8 cellular contexts compared by ENCODE assay signal in the genomic region with DNA sequence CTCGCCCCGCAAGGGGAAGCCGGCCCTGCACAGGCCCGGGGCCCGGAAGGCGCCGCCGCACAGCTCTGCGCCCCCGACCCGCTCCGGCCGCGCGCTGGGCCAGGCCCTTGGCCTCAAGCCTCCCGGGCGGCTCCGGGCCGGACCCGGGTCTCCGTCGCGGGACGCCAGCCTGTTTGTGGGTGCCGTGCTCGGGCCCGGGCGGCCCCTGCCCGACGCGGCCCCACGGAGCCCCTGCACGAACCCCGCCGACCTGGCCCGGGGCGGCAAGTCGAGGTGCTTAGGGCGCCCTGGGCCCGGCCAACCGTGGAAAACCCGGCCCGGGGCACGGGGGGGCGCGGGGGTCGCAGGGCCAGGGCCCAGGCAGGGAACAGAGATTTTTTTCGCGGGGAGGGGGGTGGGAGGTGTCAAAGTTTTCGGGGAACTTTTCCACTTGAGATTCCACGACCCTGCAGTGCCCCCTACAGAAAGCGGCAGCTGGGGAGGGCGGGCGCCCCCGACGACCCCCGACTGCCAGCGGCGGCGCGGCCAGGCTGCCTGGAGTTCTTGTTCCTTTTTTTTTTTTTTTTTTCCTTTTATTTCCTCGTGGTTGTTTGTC. TPM values are rescaled to one million over a fixed set of nuclear protein-coding genes. Genes with fewer than 3 reads are reported as not detected.
DNase-seq lines count a peak whose midpoint lies in the region; ATAC-seq and TF ChIP-seq lines count a peak whose summit lies in the region.

No MANE protein-coding gene starts in this region.

- peak overlapping the region; percentile 95 for H3K4me3 ChIP-seq in GM12864 (ENCODE audit: low read depth, low read length)
- no peak overlapping the region for H3K4me3 ChIP-seq in endocrine pancreas (ENCODE audit: control insufficient read depth, insufficient read depth, low read length)
- peak overlapping the region; percentile 92 for H3K4me3 ChIP-seq in urinary bladder (ENCODE audit: low read depth, low read length)

- H3K36me3 Mint-ChIP-seq in naive B cell: no peaks in the 10 kb centered on the region

- H3K27me3 ChIP-seq in endocrine pancreas (ENCODE audit: control insufficient read depth, insufficient read depth, low read length): no peaks in the 10 kb centered on the region

- no peaks in the 10 kb centered on the region for H3K9me3 ChIP-seq in endocrine pancreas (ENCODE audit: control insufficient read depth, low read length)

- peaks cover 22 to 24% (median 23%) of the 10 kb centered on the region in 3 donors for H3K4me1 Mint-ChIP-seq in naive B cell

- no peak for DNase-seq in GM12864 (ENCODE audit: low read depth)
- peak; percentile 47 for DNase-seq in activated CD4-positive, alpha-beta T cell treated with anti-CD3 and anti-CD28 coated beads, Interleukin-2, amount 50 U/mL, for 1 hour
- peak; percentile 42 for DNase-seq in naive B cell
- DNase-seq in GDM1 (lab: John Stamatoyannopoulos, UW): no peak

- peak overlapping the region in 4 of 6 donors; percentile 95 to 99 (median 98) for H3K27ac Mint-ChIP-seq in naive B cell

- WGBS in urinary bladder: 3% methylated on average over 62 of the region's 62 CpGs

- peaks cover 0 to 7% (median 4%) of the 10 kb centered on the region in 3 donors for H3K27me3 Mint-ChIP-seq in naive B cell

- ATAC-seq in HG03066 (IDR thresholded peaks at IDR 0.05; ENCODE audit: low read depth, unreplicated experiment) (peak; percentile 8), naive B cell (ENCODE audit: low read depth in 2 of 2) (peak; percentile 8 to 10), HG02610 (IDR thresholded peaks at IDR 0.05; ENCODE audit: unreplicated experiment) (no peak)

- peak overlapping the region; percentile 48 for H3K9ac ChIP-seq in endocrine pancreas (ENCODE audit: control insufficient read depth, insufficient read depth, low read length)

- H3K36me3 ChIP-seq in endocrine pancreas (ENCODE audit: control insufficient read depth, insufficient read depth, low read length) (no peaks in the 10 kb centered on the region), urinary bladder (ENCODE audit: insufficient read depth) (no peaks in the 10 kb centered on the region)

- no peaks in the 10 kb centered on the region for H3K9me3 Mint-ChIP-seq in naive B cell

- peak overlapping the region; percentile 89 to 99 (median 98) for H3K4me3 Mint-ChIP-seq in naive B cell

- no peak for TF ChIP-seq CTCF in GM12864 (IDR thresholded peaks at IDR 0.05; ENCODE audit: low read depth, low read length, missing control alignments)

- H3K4me1 ChIP-seq in endocrine pancreas (ENCODE audit: control insufficient read depth, insufficient read depth, low read length) (peaks cover 19% of the 10 kb centered on the region), urinary bladder (ENCODE audit: insufficient read depth) (no peaks in the 10 kb centered on the region)

- H3K27ac ChIP-seq in urinary bladder (ENCODE audit: low read depth): peak overlapping the region; percentile 76

RNA-seq across cellular contexts. Expression of gene STX16, which starts 0.8 kb away (rescaled TPM):
- 10 to 100 TPM; 15.7 to 35.7 (median 20.8) TPM for polyA plus RNA-seq in naive B cell (ENCODE audit: low read depth in 6 of 6)
- 53.1 TPM for total RNA-seq in urinary bladder
- 47.9 TPM for polyA plus RNA-seq in urinary bladder

RNA-seq across cellular contexts. Expression of gene NPEPL1, which starts 42.3 kb away (rescaled TPM):
- polyA plus RNA-seq in naive B cell (ENCODE audit: low read depth in 6 of 6) (1 to 10 TPM; 4.2 to 8.4 (median 6.0) TPM), urinary bladder (59.1 TPM)
- 14.8 TPM for total RNA-seq in urinary bladder

Comparison
In these comparisons a context has a peak if more than half of its experiments do, and no peak if none do; other contexts are left out.
1. DNase-seq: peak in activated CD4-positive, alpha-beta T cell treated with anti-CD3 and anti-CD28 coated beads, Interleukin-2, amount 50 U/mL, for 1 hour (single experiment) and naive B cell (single experiment); none in GM12864 (single experiment) and GDM1 (single experiment).